In genomic region chr1:42730988-42731387, GRCh38 we compare ENCODE assay signal across 9 cellular contexts. TPM values are rescaled to one million over a fixed set of nuclear protein-coding genes. Genes with fewer than 3 reads are reported as not detected.
DNase-seq lines count a peak whose midpoint lies in the region; ATAC-seq and TF ChIP-seq lines count a peak whose summit lies in the region.
"Had no signal": no experiment of that assay in that cellular context is flagged by ENCODE, and none has a peak within 500 bp of the region (broad histone marks: within the 10 kb centered on the region; RNA-seq: fewer than 3 reads in every experiment).

No MANE protein-coding gene starts in this region.

- no TSS peak for BruUV-seq in A673 (replicated peaks; lab: Mats Ljungman, UMichigan)

- H3K9me3 ChIP-seq in A673 (ENCODE audit: low read depth, low read length, poor library complexity, severe bottlenecking), result no peaks in the 10 kb centered on the region

- H3K27me3 Mint-ChIP-seq in activated CD4-positive, alpha-beta T cell treated with anti-CD3 and anti-CD28 coated beads, Interleukin-2, amount 10 ng/mL, durations not matched to agents 24 days and 14 days, result no peaks in the 10 kb centered on the region
- no peaks in the 10 kb centered on the region for H3K27me3 Mint-ChIP-seq in natural killer cell (ENCODE audit: low read depth in 2 of 2)

- peaks cover 2% of the 10 kb centered on the region for H3K4me1 Mint-ChIP-seq in activated CD4-positive, alpha-beta T cell treated with anti-CD3 and anti-CD28 coated beads, Interleukin-2, amount 10 ng/mL, durations not matched to agents 24 days and 14 days
- H3K4me1 Mint-ChIP-seq in natural killer cell, result no peaks in the 10 kb centered on the region

- no peaks in the 10 kb centered on the region for H3K36me3 Mint-ChIP-seq in activated CD4-positive, alpha-beta T cell treated with anti-CD3 and anti-CD28 coated beads, Interleukin-2, amount 10 ng/mL, durations not matched to agents 24 days and 14 days (ENCODE audit: low read depth)
- no peaks in the 10 kb centered on the region for H3K36me3 Mint-ChIP-seq in natural killer cell

- H3K27ac ChIP-seq in A673 (ENCODE audit: low read depth, low read length, poor library complexity, severe bottlenecking), result no peak overlapping the region

- no peaks in the 10 kb centered on the region for H3K27me3 ChIP-seq in A673 (replicated peaks; ENCODE audit: insufficient read depth, low read depth, low read length, poor library complexity)

- ATAC-seq in omental fat pad (ENCODE audit: low FRiP score), result no peak
- ATAC-seq in natural killer cell, result no peak

- intact Hi-C loops in A673 (cut with micrococcal nuclease; ENCODE audit: unreplicated experiment) (no loop called here), natural killer cell (cut with micrococcal nuclease) (no loop called here)
- intact Hi-C loops in activated CD4-positive, alpha-beta T cell treated with anti-CD3 and anti-CD28 coated beads, Interleukin-2, amount 10 ng/mL, durations not matched to agents 24 days and 14 days (cut with micrococcal nuclease), result loop anchor here (1.0 kb wide), 1 partner anchor 153 kb away; no protein-coding TSS in a partner anchor

- H3K4me3 Mint-ChIP-seq in activated CD4-positive, alpha-beta T cell treated with anti-CD3 and anti-CD28 coated beads, Interleukin-2, amount 10 ng/mL, durations not matched to agents 24 days and 14 days, result no peak overlapping the region
- no peak overlapping the region for H3K4me3 Mint-ChIP-seq in natural killer cell

- H3K4me1 ChIP-seq in A673 (ENCODE audit: insufficient read depth, low read length, poor library complexity, severe bottlenecking), result peaks cover 9% of the 10 kb centered on the region

- H3K27ac Mint-ChIP-seq in activated CD4-positive, alpha-beta T cell treated with anti-CD3 and anti-CD28 coated beads, Interleukin-2, amount 10 ng/mL, durations not matched to agents 24 days and 14 days, result no peak overlapping the region
- H3K27ac Mint-ChIP-seq in natural killer cell, result no peak overlapping the region

- in situ Hi-C loops in GM13976 (cut with MboI; ENCODE audit: low sequenced_read_pairs, unreplicated experiment), result loop anchor here (25.0 kb wide), 1 partner anchor 394 kb away; the partner anchor contains the start of gene FOXJ3

- no peak overlapping the region for H3K4me3 ChIP-seq in A673 (ENCODE audit: low read depth, low read length, poor library complexity, severe bottlenecking)

- POLR2A ChIA-PET in A673 (lab: Charles Lee; ENCODE audit: low non-redundant PET), result no interaction called here

- DNase-seq in A673 (ENCODE audit: low spot score), result no peak
- peak; percentile 46 for DNase-seq in HT1080 (ENCODE audit: low read depth)
- peak; percentile 67 for DNase-seq in activated CD4-positive, alpha-beta T cell treated with anti-CD3 and anti-CD28 coated beads, Interleukin-2, amount 10 ng/mL, durations not matched to agents 24 days and 14 days
- DNase-seq in kidney tubule cell (ENCODE audit: low spot score), result peak; percentile 65
- no peak for DNase-seq in omental fat pad (ENCODE audit: low spot score)
- DNase-seq in natural killer cell, result no peak
- DNase-seq in DMS153 (lab: John Stamatoyannopoulos, UW), result no peak
- no peak for DNase-seq in GM13976 (ENCODE audit: low spot score)
- DNase-seq: substantia nigra had no signal

- no peaks in the 10 kb centered on the region for H3K36me3 ChIP-seq in A673 (ENCODE audit: insufficient read depth, low read length, poor library complexity, severe bottlenecking)

- no peaks in the 10 kb centered on the region for H3K9me3 Mint-ChIP-seq in activated CD4-positive, alpha-beta T cell treated with anti-CD3 and anti-CD28 coated beads, Interleukin-2, amount 10 ng/mL, durations not matched to agents 24 days and 14 days
- no peaks in the 10 kb centered on the region for H3K9me3 Mint-ChIP-seq in natural killer cell

- TF ChIP-seq CTCF in A673 (conservative IDR thresholded peaks at IDR 0.05; ENCODE audit: low read depth, low read length) (peak; percentile 28; the same call in 1 of the 2 replicates), omental fat pad (IDR thresholded peaks at IDR 0.05) (no peak), natural killer cell (IDR thresholded peaks at IDR 0.05) (no peak), GM13976 (IDR thresholded peaks at IDR 0.05; ENCODE audit: borderline replicate concordance, control extremely low read depth, extremely low read depth, insufficient read depth, missing control alignments) (no peak)

- CTCF ChIA-PET in A673 (lab: Charles Lee), result no interaction called here

RNA-seq across cellular contexts. Expression of gene CLDN19, which starts 9.0 kb away (rescaled TPM):
- total RNA-seq in A673 (2021), result not detected in 2 replicates
- total RNA-seq in HT1080 (2014; rRNA removed; shearing (Covaris generic)), result not detected in 2 replicates
- 0.15 TPM in 1 of 2 replicates, not detected in the other for polyA plus RNA-seq in HT1080 (2015; cell fraction: cytosol; rRNA removed)
- polyA plus RNA-seq in HT1080 (2015; cell fraction: nucleus; rRNA removed), result not detected in 2 replicates
- total RNA-seq in activated CD4-positive, alpha-beta T cell treated with anti-CD3 and anti-CD28 coated beads, Interleukin-2, amount 10 ng/mL, durations not matched to agents 24 days and 14 days, result not detected in 2 replicates
- not detected for total RNA-seq in omental fat pad
- total RNA-seq in natural killer cell, result not detected

RNA-seq across cellular contexts. Expression of gene P3H1, which starts 35.8 kb away (rescaled TPM):
- total RNA-seq in A673 (2021) (57.8 and 64.9 TPM in 2 replicates), omental fat pad (10 to 100 TPM; 20.4 to 44.1 (median 29.4) TPM), natural killer cell (10 to 100 TPM; 29.6 to 40.4 (median 37.9) TPM)
- 61.5 and 62.3 TPM in 2 replicates for total RNA-seq in HT1080 (2014; rRNA removed; shearing (Covaris generic))
- 46.6 and 48.3 TPM in 2 replicates for polyA plus RNA-seq in HT1080 (2015; cell fraction: cytosol; rRNA removed)
- 178 and 222 TPM in 2 replicates for polyA plus RNA-seq in HT1080 (2015; cell fraction: nucleus; rRNA removed)
- 47.4 and 51.1 TPM in 2 replicates for total RNA-seq in activated CD4-positive, alpha-beta T cell treated with anti-CD3 and anti-CD28 coated beads, Interleukin-2, amount 10 ng/mL, durations not matched to agents 24 days and 14 days

RNA-seq across cellular contexts. Expression of gene C1orf50, which starts 36.1 kb away (rescaled TPM):
- 13.1 and 14.7 TPM in 2 replicates for total RNA-seq in A673 (2021)
- 1.3 and 1.8 TPM in 2 replicates for total RNA-seq in HT1080 (2014; rRNA removed; shearing (Covaris generic))
- 1.5 and 2.8 TPM in 2 replicates for polyA plus RNA-seq in HT1080 (2015; cell fraction: cytosol; rRNA removed)
- polyA plus RNA-seq in HT1080 (2015; cell fraction: nucleus; rRNA removed), result 1.3 and 5.4 TPM in 2 replicates
- total RNA-seq in activated CD4-positive, alpha-beta T cell treated with anti-CD3 and anti-CD28 coated beads, Interleukin-2, amount 10 ng/mL, durations not matched to agents 24 days and 14 days, result 6.2 and 6.3 TPM in 2 replicates
- total RNA-seq in omental fat pad, result 1 to 10 TPM; 2.4 to 4.3 (median 3.1) TPM
- 10 to 100 TPM; 10.1 to 17.1 (median 12.7) TPM for total RNA-seq in natural killer cell

RNA-seq across cellular contexts. Expression of gene YBX1, which starts 48.8 kb away (rescaled TPM):
- 1,480 and 1,576 TPM in 2 replicates for total RNA-seq in A673 (2021)
- total RNA-seq in HT1080 (2014; rRNA removed; shearing (Covaris generic)), result 1,248 and 1,380 TPM in 2 replicates
- polyA plus RNA-seq in HT1080 (2015; cell fraction: cytosol; rRNA removed), result 1,043 and 1,103 TPM in 2 replicates
- 390 and 396 TPM in 2 replicates for polyA plus RNA-seq in HT1080 (2015; cell fraction: nucleus; rRNA removed)
- 861 and 867 TPM in 2 replicates for total RNA-seq in activated CD4-positive, alpha-beta T cell treated with anti-CD3 and anti-CD28 coated beads, Interleukin-2, amount 10 ng/mL, durations not matched to agents 24 days and 14 days
- total RNA-seq in omental fat pad, result 100 to 1,000 TPM; 509 to 860 (median 681) TPM
- 100 to 1,000 TPM; 239 to 305 (median 279) TPM for total RNA-seq in natural killer cell

RNA-seq across cellular contexts. Expression of gene TMEM269, which starts 53.8 kb away (rescaled TPM):
- total RNA-seq in A673 (2021) (1.2 and 1.7 TPM in 2 replicates), omental fat pad (under 1 TPM in 1 of 4 donors, not detected in 3; 0.46 TPM), natural killer cell (1 to 10 TPM in 1 of 3 donors, under 1 TPM in 2; 0.18 to 1.4 (median 0.33) TPM)
- total RNA-seq in HT1080 (2014; rRNA removed; shearing (Covaris generic)), result 0.03 TPM in 1 of 2 replicates, not detected in the other
- 0.02 TPM in 1 of 2 replicates, not detected in the other for polyA plus RNA-seq in HT1080 (2015; cell fraction: cytosol; rRNA removed)
- 0.12 and 0.29 TPM in 2 replicates for polyA plus RNA-seq in HT1080 (2015; cell fraction: nucleus; rRNA removed)
- 0.12 TPM in 1 of 2 replicates, not detected in the other for total RNA-seq in activated CD4-positive, alpha-beta T cell treated with anti-CD3 and anti-CD28 coated beads, Interleukin-2, amount 10 ng/mL, durations not matched to agents 24 days and 14 days

Comparison
In these comparisons a context has a peak if more than half of its experiments do, and no peak if none do; other contexts are left out.
1. DNase-seq: peak in HT1080 (single experiment), activated CD4-positive, alpha-beta T cell treated with anti-CD3 and anti-CD28 coated beads, Interleukin-2, amount 10 ng/mL, durations not matched to agents 24 days and 14 days (single experiment) and kidney tubule cell (single experiment); none in A673 (single experiment), omental fat pad (single experiment), natural killer cell (single experiment), DMS153 (single experiment) and GM13976 (single experiment).